6 cellular contexts compared by ENCODE assay signal in genomic region chrX:108376821-108377220, GRCh38.
DNase-seq lines count a peak whose midpoint lies in the region; ATAC-seq, FAIRE-seq and TF ChIP-seq lines count a peak whose summit lies in the region.
"Not testable (repeated sequence)": the region's sequence is repeated elsewhere in the genome, so short reads cannot be mapped to it uniquely, and the experiment has no call there.

No MANE protein-coding gene starts in this region.

- H3K79me2 ChIP-seq in hepatocyte, result not testable (repeated sequence)

- not testable (repeated sequence) for H3K9me3 ChIP-seq in HUES48 (ENCODE audit: control insufficient read depth, insufficient read depth, low read length); hepatocyte (ENCODE audit: low read depth); pancreas

- intact Hi-C loops in pancreas (cut with DNase I), result not testable (repeated sequence)

- H2AFZ ChIP-seq in hepatocyte, result not testable (repeated sequence)

- not testable (repeated sequence) for H3K9me2 ChIP-seq in hepatocyte (replicated peaks; ENCODE audit: insufficient read depth)

- not testable (repeated sequence) for H4K20me1 ChIP-seq in hepatocyte (ENCODE audit: insufficient read depth, poor library complexity, severe bottlenecking)

- H3K27ac ChIP-seq in HUES48 (ENCODE audit: low read depth, low read length), result peak overlapping the region; percentile 40
- H3K27ac ChIP-seq in hepatocyte, pancreas: not testable (repeated sequence)

- not testable (repeated sequence) for H3K9ac ChIP-seq in HUES48 (ENCODE audit: low read depth, low read length)

- H3K4me2 ChIP-seq in hepatocyte, result peak overlapping the region; percentile 49

- not testable (repeated sequence) for TF ChIP-seq CTCF in hepatocyte (IDR thresholded peaks at IDR 0.05; ENCODE audit: poor library complexity); pancreas (IDR thresholded peaks at IDR 0.05)

- ATAC-seq in pancreas, result not testable (repeated sequence)

- H3K27me3 ChIP-seq in HUES48 (ENCODE audit: control insufficient read depth, insufficient read depth, low read length); hepatocyte: not testable (repeated sequence)
- H3K27me3 ChIP-seq in pancreas, result peaks cover 0 to 19% (median 0%) of the 10 kb centered on the region in 4 donors

- FAIRE-seq in colon (lab: Jason Lieb, UNC), result peak; percentile 28
- peak; percentile 59 for FAIRE-seq in pancreas (lab: Jason Lieb, UNC)

- DNase-seq in ELF-1 (ENCODE audit: low read depth, low spot score), result peak; percentile 38
- DNase-seq in NCI-H69 (lab: John Stamatoyannopoulos, UW), result peak; percentile 48
- DNase-seq in hepatocyte (ENCODE audit: low spot score); pancreas: not testable (repeated sequence)

- H3K4me3 ChIP-seq in HUES48 (ENCODE audit: low read depth, low read length); hepatocyte; pancreas: not testable (repeated sequence)

- peaks cover 33% of the 10 kb centered on the region for H3K4me1 ChIP-seq in HUES48 (ENCODE audit: control insufficient read depth, insufficient read depth, low read length)
- H3K4me1 ChIP-seq in hepatocyte (ENCODE audit: insufficient read depth); pancreas: not testable (repeated sequence)

- H3K36me3 ChIP-seq in HUES48 (ENCODE audit: control insufficient read depth, insufficient read depth, low read length); hepatocyte (replicated peaks; ENCODE audit: insufficient read depth, low read depth); pancreas: not testable (repeated sequence)

- WGBS in hepatocyte (ENCODE audit: low lambda C conversion rate, missing lambda C conversion rate), result 37% methylated on average over 11 of the region's 11 CpGs
- 26 to 30% methylated on average over 11 of the region's 11 CpGs for WGBS in pancreas, 2 donors
